20 cellular contexts compared by ENCODE assay signal in genomic region chr2:46869621-46870020, GRCh38. TPM values are rescaled to one million over a fixed set of nuclear protein-coding genes. Genes with fewer than 3 reads are reported as not detected.
DNase-seq lines count a peak whose midpoint lies in the region; ATAC-seq and TF ChIP-seq lines count a peak whose summit lies in the region.
"Had no signal": no experiment of that assay in that cellular context is flagged by ENCODE, and none has a peak within 500 bp of the region (broad histone marks: within the 10 kb centered on the region; RNA-seq: fewer than 3 reads in every experiment).

No MANE protein-coding gene starts in this region.

- H3K36me3 Mint-ChIP-seq in brain (no peaks in the 10 kb centered on the region), nephron progenitor cell (ENCODE audit: low read depth) (no peaks in the 10 kb centered on the region)

- H3K4me3 Mint-ChIP-seq in brain (no peak overlapping the region), nephron progenitor cell (no peak overlapping the region)
- H3K4me3 Mint-ChIP-seq: CD4-positive, alpha-beta T cell; H9 had no signal

- H3K27ac ChIP-seq in right cardiac atrium (ENCODE audit: low read length) (no peak overlapping the region), heart left ventricle (no peak overlapping the region), vagina (peak overlapping the region; percentile 26)
- H3K27ac ChIP-seq: BLaER1 treated with 17β-estradiol and CSF1 and Interleukin-3, amounts not matched to agents 10 nM and 100 nM; GM23248 had no signal

- ATAC-seq in right cardiac atrium (no peak), heart left ventricle (no peak), HG03521 (IDR thresholded peaks at IDR 0.05; ENCODE audit: unreplicated experiment) (no peak)
- ATAC-seq: SK-N-SH treated with all-trans-retinoic acid at 6 μM for 48 hours had no signal

- no peaks in the 10 kb centered on the region for H3K27me3 ChIP-seq in right cardiac atrium (ENCODE audit: control insufficient read depth, insufficient read depth)
- H3K27me3 ChIP-seq in heart left ventricle, result no peaks in the 10 kb centered on the region
- no peaks in the 10 kb centered on the region for H3K27me3 ChIP-seq in vagina
- H3K27me3 ChIP-seq: BLaER1 treated with 17β-estradiol and CSF1 and Interleukin-3, amounts not matched to agents 10 nM and 100 nM had no signal

- no peak for TF ChIP-seq POLR2A in heart left ventricle (IDR thresholded peaks at IDR 0.05)
- TF ChIP-seq POLR2A in vagina (IDR thresholded peaks at IDR 0.05), result no peak

- H3K27ac Mint-ChIP-seq in brain (peak overlapping the region in 3 of 5 experiments; percentile 44 to 66 (median 64)), nephron progenitor cell (peak overlapping the region; percentile 40)
- H3K27ac Mint-ChIP-seq: CD4-positive, alpha-beta T cell had no signal

- H3K4me1 Mint-ChIP-seq in brain, result peaks cover 43% of the 10 kb centered on the region
- H3K4me1 Mint-ChIP-seq in nephron progenitor cell, result peaks cover 35% of the 10 kb centered on the region

- intact Hi-C loops in right cardiac atrium (cut with DNase I), result loop anchor here in 2 of 4 donors (10.0 kb wide), 2 partner anchors 55 to 65 kb away; no protein-coding TSS in a partner anchor
- intact Hi-C loops in heart left ventricle (cut with DNase I), result loop anchor here in 4 of 10 donors (5.0 kb wide), 3 partner anchors 57 to 92 kb away; no protein-coding TSS in a partner anchor
- intact Hi-C loops in vagina (cut with DNase I), result loop anchor here (10.0 kb wide), 1 partner anchor 55 kb away; no protein-coding TSS in a partner anchor

- peaks cover 13% of the 10 kb centered on the region for H3K27me3 Mint-ChIP-seq in brain
- no peaks in the 10 kb centered on the region for H3K27me3 Mint-ChIP-seq in nephron progenitor cell (ENCODE audit: low read depth, poor library complexity)
- H3K27me3 Mint-ChIP-seq: CD4-positive, alpha-beta T cell had no signal

- peaks cover 3 to 11% (median 5%) of the 10 kb centered on the region in 5 experiments for H3K9me3 Mint-ChIP-seq in brain
- H3K9me3 Mint-ChIP-seq in nephron progenitor cell, result peaks cover 13% of the 10 kb centered on the region

- DNase-seq in right cardiac atrium (peak in 2 of 3 donors; percentile 35 to 61), heart left ventricle (no peak), nephron progenitor cell (no peak), vagina (ENCODE audit: extremely low spot score in 2 of 2) (no peak), NCI-H187 (lab: John Stamatoyannopoulos, UW) (no peak), NCI-H2107 treated with DMSO at 0.1 percent for 48 hours (lab: John Stamatoyannopoulos, UW; ENCODE audit: unreplicated experiment) (no peak)
- DNase-seq: AML-193; CD4-positive, alpha-beta T cell; DMS53; GM23248; H9; NCI-H1048; NCI-H187 treated with DMSO at 0.1 percent for 48 hours; NCI-H446 treated with DMSO at 0.1 percent for 48 hours; NCI-H526; NCI-H82 had no signal

- no peaks in the 10 kb centered on the region for H3K9me3 ChIP-seq in right cardiac atrium (ENCODE audit: control insufficient read depth, low read length)
- peaks cover 0 to 14% (median 7%) of the 10 kb centered on the region in 12 donors for H3K9me3 ChIP-seq in heart left ventricle
- H3K9me3 ChIP-seq in vagina, result no peaks in the 10 kb centered on the region

- H3K4me3 ChIP-seq in right cardiac atrium (ENCODE audit: low read length), result no peak overlapping the region
- H3K4me3 ChIP-seq in heart left ventricle, result no peak overlapping the region
- no peak overlapping the region for H3K4me3 ChIP-seq in vagina
- H3K4me3 ChIP-seq: BLaER1 treated with 17β-estradiol and CSF1 and Interleukin-3, amounts not matched to agents 10 nM and 100 nM; GM23248 had no signal

- H3K36me3 ChIP-seq in heart left ventricle, result no peaks in the 10 kb centered on the region
- no peaks in the 10 kb centered on the region for H3K36me3 ChIP-seq in vagina
- H3K36me3 ChIP-seq: BLaER1 treated with 17β-estradiol and CSF1 and Interleukin-3, amounts not matched to agents 10 nM and 100 nM had no signal

- H3K4me1 ChIP-seq in right cardiac atrium (ENCODE audit: control insufficient read depth, insufficient read depth, low read length), result peaks cover 25% of the 10 kb centered on the region
- peaks cover 4 to 62% (median 26%) of the 10 kb centered on the region in 12 donors for H3K4me1 ChIP-seq in heart left ventricle
- H3K4me1 ChIP-seq in vagina, result peaks cover 59% of the 10 kb centered on the region

- 53% methylated on average over 3 of the region's 3 CpGs for WGBS in right cardiac atrium
- 48 to 77% (median 53%) methylated on average over 3 of the region's 3 CpGs for WGBS in heart left ventricle, 4 donors

- TF ChIP-seq CTCF in heart left ventricle (IDR thresholded peaks at IDR 0.05), result no peak
- no peak for TF ChIP-seq CTCF in brain (conservative IDR thresholded peaks at IDR 0.05)
- no peak for TF ChIP-seq CTCF in nephron progenitor cell (IDR thresholded peaks at IDR 0.05)
- no peak for TF ChIP-seq CTCF in vagina (IDR thresholded peaks at IDR 0.05)

RNA-seq across cellular contexts. Expression of gene MCFD2, which starts 46.0 kb away (rescaled TPM):
- 100 to 1,000 TPM in 1 of 4 donors, 10 to 100 TPM in 3; 63.9 to 103 (median 75.2) TPM for total RNA-seq in right cardiac atrium
- polyA plus RNA-seq in right cardiac atrium, result 27.1 TPM
- total RNA-seq in heart left ventricle, result 10 to 100 TPM; 47.4 to 88.8 (median 63.4) TPM
- 100 to 1,000 TPM in 1 of 2 donors, 10 to 100 TPM in 1; 16.1 to 113 TPM for polyA plus RNA-seq in heart left ventricle
- 24.4 TPM for polyA plus RNA-seq in brain (ENCODE audit: insufficient read depth, low read depth, low replicate concordance)
- 89.4 TPM for total RNA-seq in vagina

Comparison
In these comparisons a context has a peak if more than half of its experiments do, and no peak if none do; other contexts are left out.
1. DNase-seq: peak in right cardiac atrium (2 of 3); none in heart left ventricle (0 of 5), nephron progenitor cell (single experiment), vagina (0 of 2), NCI-H187 (0 of 2) and NCI-H2107 treated with DMSO at 0.1 percent for 48 hours (single experiment).